In genomic region chr10:60464659-60465058, GRCh38 we compare ENCODE assay signal across 22 cellular contexts.
DNase-seq lines count a peak whose midpoint lies in the region; ATAC-seq and TF ChIP-seq lines count a peak whose summit lies in the region.
"Had no signal": no experiment of that assay in that cellular context is flagged by ENCODE, and none has a peak within 500 bp of the region (broad histone marks: within the 10 kb centered on the region; RNA-seq: fewer than 3 reads in every experiment).

No MANE protein-coding gene starts in this region.

- H3K9me3 Mint-ChIP-seq in Calu3 (ENCODE audit: low read depth, unreplicated experiment) (no peaks in the 10 kb centered on the region), memory B cell (no peaks in the 10 kb centered on the region), chondrocyte (ENCODE audit: low read depth) (no peaks in the 10 kb centered on the region)
- H3K9me3 Mint-ChIP-seq in activated naive CD8-positive, alpha-beta T cell treated with anti-CD3 and anti-CD28 coated beads, Interleukin-2, amount 50 U/mL, for 24 hours = no peaks in the 10 kb centered on the region
- H3K9me3 Mint-ChIP-seq: CD14-positive monocyte; CD4-positive, alpha-beta memory T cell had no signal

- H3K4me3 ChIP-seq in KMS-11 (IDR thresholded peaks at IDR 0.05; ENCODE audit: insufficient read depth, low read depth, low read length) = no peak overlapping the region
- H3K4me3 ChIP-seq: A549; BLaER1 treated with 17β-estradiol and CSF1 and Interleukin-3, amounts not matched to agents 10 nM and 100 nM had no signal

- ATAC-seq in T-helper 17 cell = no peak
- ATAC-seq in memory B cell (ENCODE audit: low read depth) = no peak
- no peak for ATAC-seq in activated naive CD8-positive, alpha-beta T cell treated with anti-CD3 and anti-CD28 coated beads, Interleukin-2, amount 50 U/mL, for 24 hours
- ATAC-seq: A549 had no signal

- no peak overlapping the region for H2AFZ ChIP-seq in KMS-11 (ENCODE audit: low read depth)

- no peaks in the 10 kb centered on the region for H3K27me3 ChIP-seq in KMS-11 (ENCODE audit: insufficient read depth, low read depth)
- H3K27me3 ChIP-seq: BE2C; BLaER1 treated with 17β-estradiol and CSF1 and Interleukin-3, amounts not matched to agents 10 nM and 100 nM had no signal

- BruUV-seq in Calu3 (replicated peaks; lab: Mats Ljungman, UMichigan) = no TSS peak

- H3K27ac ChIP-seq in KMS-11 = no peak overlapping the region
- H3K27ac ChIP-seq: A549; BLaER1 treated with 17β-estradiol and CSF1 and Interleukin-3, amounts not matched to agents 10 nM and 100 nM had no signal

- H3K4me2 ChIP-seq in KMS-11 = 0 out of 2 replicates have a peak overlapping the region, but pooled peaks have one; percentile 8
- H3K4me2 ChIP-seq: A549; BLaER1 treated with 17β-estradiol and CSF1 and Interleukin-3, amounts not matched to agents 10 nM and 100 nM had no signal

- peaks cover 45% of the 10 kb centered on the region for H3K4me1 Mint-ChIP-seq in Calu3 (ENCODE audit: low read depth, unreplicated experiment)
- peaks cover 16% of the 10 kb centered on the region for H3K4me1 Mint-ChIP-seq in T-helper 17 cell
- H3K4me1 Mint-ChIP-seq in memory B cell = peaks cover 11% of the 10 kb centered on the region
- peaks cover 37% of the 10 kb centered on the region for H3K4me1 Mint-ChIP-seq in chondrocyte (ENCODE audit: low read depth)
- H3K4me1 Mint-ChIP-seq in activated naive CD8-positive, alpha-beta T cell treated with anti-CD3 and anti-CD28 coated beads, Interleukin-2, amount 50 U/mL, for 24 hours = peaks cover 2% of the 10 kb centered on the region

- DNase-seq in Calu3 (peak; percentile 41), T-helper 17 cell (no peak), memory B cell (ENCODE audit: low spot score in 2 of 2) (no peak), chondrocyte (ENCODE audit: low spot score) (no peak), NCI-H510A (lab: John Stamatoyannopoulos, UW) (no peak)
- DNase-seq in effector CD4-positive, alpha-beta T cell = no peak
- no peak for DNase-seq in activated naive CD8-positive, alpha-beta T cell treated with anti-CD3 and anti-CD28 coated beads, Interleukin-2, amount 50 U/mL, for 24 hours
- DNase-seq: 8988T; ACHN; AML-193; BE2C; CD4-positive, alpha-beta memory T cell; COR-L47; DMS153; DND-41; GOT3; H7; HCEC 1CT had no signal

- intact Hi-C loops in Calu3 (cut with micrococcal nuclease; ENCODE audit: unreplicated experiment) = no loop called here

- H3K79me2 ChIP-seq in KMS-11 (ENCODE audit: insufficient read depth, low read depth) = peaks cover 92% of the 10 kb centered on the region

- no peaks in the 10 kb centered on the region for H3K36me3 Mint-ChIP-seq in Calu3 (ENCODE audit: insufficient read depth, unreplicated experiment)
- H3K36me3 Mint-ChIP-seq in T-helper 17 cell (ENCODE audit: low read depth) = peaks cover 2% of the 10 kb centered on the region
- peaks cover 10% of the 10 kb centered on the region for H3K36me3 Mint-ChIP-seq in memory B cell
- H3K36me3 Mint-ChIP-seq in chondrocyte (ENCODE audit: low read depth) = no peaks in the 10 kb centered on the region
- H3K36me3 Mint-ChIP-seq in activated naive CD8-positive, alpha-beta T cell treated with anti-CD3 and anti-CD28 coated beads, Interleukin-2, amount 50 U/mL, for 24 hours (ENCODE audit: low read depth) = no peaks in the 10 kb centered on the region
- H3K36me3 Mint-ChIP-seq: CD14-positive monocyte had no signal

- H3K4me1 ChIP-seq in KMS-11 (ENCODE audit: low read depth, poor library complexity, severe bottlenecking) = peaks cover 91% of the 10 kb centered on the region
- H3K4me1 ChIP-seq: BE2C had no signal

- peak overlapping the region; percentile 60 for H3K27ac Mint-ChIP-seq in Calu3 (ENCODE audit: unreplicated experiment)
- peak overlapping the region; percentile 69 for H3K27ac Mint-ChIP-seq in T-helper 17 cell
- peak overlapping the region; percentile 14 for H3K27ac Mint-ChIP-seq in memory B cell
- H3K27ac Mint-ChIP-seq in chondrocyte (ENCODE audit: unreplicated experiment) = no peak overlapping the region
- H3K27ac Mint-ChIP-seq in activated naive CD8-positive, alpha-beta T cell treated with anti-CD3 and anti-CD28 coated beads, Interleukin-2, amount 50 U/mL, for 24 hours = no peak overlapping the region
- H3K27ac Mint-ChIP-seq: CD14-positive monocyte had no signal

- H3K36me3 ChIP-seq in KMS-11 (ENCODE audit: insufficient read depth) = no peaks in the 10 kb centered on the region
- H3K36me3 ChIP-seq: BE2C; BLaER1 treated with 17β-estradiol and CSF1 and Interleukin-3, amounts not matched to agents 10 nM and 100 nM had no signal

- peaks cover 15% of the 10 kb centered on the region for H4K20me1 ChIP-seq in KMS-11 (ENCODE audit: insufficient read depth)
- H4K20me1 ChIP-seq: BLaER1 treated with 17β-estradiol and CSF1 and Interleukin-3, amounts not matched to agents 10 nM and 100 nM had no signal

- H3K9me3 ChIP-seq in T-helper 17 cell (ENCODE audit: control insufficient read depth, low read length, poor library complexity, severe bottlenecking) = no peaks in the 10 kb centered on the region
- H3K9me3 ChIP-seq: A549; BE2C; BLaER1 treated with 17β-estradiol and CSF1 and Interleukin-3, amounts not matched to agents 10 nM and 100 nM had no signal

- CTCF ChIA-PET in Calu3 (lab: Charles Lee) = interaction anchor here (0.7 to 1.3 kb wide), 2 partner anchors 16 to 240 kb away, joined by 3 read pairs; no protein-coding TSS in a partner anchor

- TF ChIP-seq CTCF in Calu3 (IDR thresholded peaks at IDR 0.05; ENCODE audit: unreplicated experiment) (no peak), KMS-11 (conservative IDR thresholded peaks at IDR 0.05; ENCODE audit: low read depth, low read length) (no peak), chondrocyte (IDR thresholded peaks at IDR 0.05) (no peak)

- H3K27me3 Mint-ChIP-seq in Calu3 (ENCODE audit: unreplicated experiment) = no peaks in the 10 kb centered on the region
- H3K27me3 Mint-ChIP-seq in T-helper 17 cell = no peaks in the 10 kb centered on the region
- no peaks in the 10 kb centered on the region for H3K27me3 Mint-ChIP-seq in memory B cell
- H3K27me3 Mint-ChIP-seq in chondrocyte (ENCODE audit: low read depth) = no peaks in the 10 kb centered on the region
- no peaks in the 10 kb centered on the region for H3K27me3 Mint-ChIP-seq in activated naive CD8-positive, alpha-beta T cell treated with anti-CD3 and anti-CD28 coated beads, Interleukin-2, amount 50 U/mL, for 24 hours
- H3K27me3 Mint-ChIP-seq: CD4-positive, alpha-beta memory T cell had no signal

- no peak overlapping the region for H3K9ac ChIP-seq in KMS-11
- H3K9ac ChIP-seq: BLaER1 treated with 17β-estradiol and CSF1 and Interleukin-3, amounts not matched to agents 10 nM and 100 nM had no signal

- H3K4me3 Mint-ChIP-seq in Calu3 (ENCODE audit: low read depth, unreplicated experiment) (no peak overlapping the region), T-helper 17 cell (no peak overlapping the region), memory B cell (no peak overlapping the region), chondrocyte (ENCODE audit: unreplicated experiment) (no peak overlapping the region)
- H3K4me3 Mint-ChIP-seq in activated naive CD8-positive, alpha-beta T cell treated with anti-CD3 and anti-CD28 coated beads, Interleukin-2, amount 50 U/mL, for 24 hours = no peak overlapping the region
- H3K4me3 Mint-ChIP-seq: CD14-positive monocyte; CD4-positive, alpha-beta memory T cell had no signal

Comparison
In these comparisons a context has a peak if more than half of its experiments do, and no peak if none do; other contexts are left out.
1. H3K27ac Mint-ChIP-seq: peak in Calu3 (single experiment), T-helper 17 cell (single experiment) and memory B cell (single experiment); none in chondrocyte (single experiment) and activated naive CD8-positive, alpha-beta T cell treated with anti-CD3 and anti-CD28 coated beads, Interleukin-2, amount 50 U/mL, for 24 hours (single experiment).